ENCODE assay signal across 8 cellular contexts in the genomic region with DNA sequence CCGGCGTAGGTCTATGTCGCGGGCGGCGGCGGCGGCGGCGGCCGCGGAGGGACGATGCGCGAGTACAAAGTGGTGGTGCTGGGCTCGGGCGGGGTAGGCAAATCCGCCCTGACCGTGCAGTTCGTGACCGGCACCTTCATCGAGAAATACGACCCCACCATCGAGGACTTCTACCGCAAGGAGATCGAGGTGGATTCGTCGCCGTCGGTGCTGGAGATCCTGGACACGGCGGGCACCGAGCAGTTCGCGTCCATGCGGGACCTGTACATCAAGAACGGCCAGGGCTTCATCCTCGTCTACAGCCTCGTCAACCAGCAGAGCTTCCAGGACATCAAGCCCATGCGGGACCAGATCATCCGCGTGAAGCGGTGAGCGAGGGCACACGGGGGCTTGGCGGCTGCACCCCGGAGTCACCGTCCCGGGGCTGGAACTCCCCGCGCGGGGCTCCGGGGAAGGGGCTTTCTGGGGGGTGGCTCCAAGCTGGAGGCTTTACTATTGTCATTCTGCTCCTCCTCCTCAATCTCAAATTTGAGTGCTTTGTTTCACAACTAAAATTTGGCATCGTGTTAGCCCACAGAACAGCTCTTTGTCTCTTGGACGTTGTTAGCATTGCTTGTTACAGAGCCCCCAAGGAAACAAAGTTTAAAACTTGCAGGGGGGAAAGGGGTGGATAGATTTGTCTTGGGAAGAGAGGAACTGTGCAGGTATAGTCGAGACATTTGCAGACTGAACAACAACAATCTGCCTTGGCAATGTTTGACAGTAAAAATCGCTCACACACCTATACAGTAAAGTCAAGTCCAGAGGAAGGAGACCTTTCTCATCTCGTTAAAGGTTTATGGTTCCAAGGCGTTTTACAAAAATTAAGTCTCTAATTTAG. TPM values are rescaled to one million over a fixed set of nuclear protein-coding genes. Genes with fewer than 3 reads are reported as not detected.
DNase-seq lines count a peak whose midpoint lies in the region; ATAC-seq lines count a peak whose summit lies in the region.

No MANE protein-coding gene starts in this region.

- H3K36me3 ChIP-seq in mesenchymal stem cell (ENCODE audit: control insufficient read depth in 1 of 2, insufficient read depth in 2 of 2, low read depth in 1 of 2, low read length in 2 of 2) = peaks cover 0 to 11% of the 10 kb centered on the region in 2 experiments

- peak overlapping the region; percentile 73 for H3K4me2 ChIP-seq in mesenchymal stem cell (ENCODE audit: low read length, poor library complexity, severe bottlenecking)

- H3K23ac ChIP-seq in mesenchymal stem cell (ENCODE audit: low read length in 2 of 2) = peak overlapping the region in 1 of 2 experiments; percentile 99

- peak overlapping the region in 1 of 2 experiments; percentile 99 for H3K14ac ChIP-seq in mesenchymal stem cell (ENCODE audit: low read length in 2 of 2)

- H3K4me1 ChIP-seq in mesenchymal stem cell (ENCODE audit: control insufficient read depth, insufficient read depth, low read depth, low read length) = no peaks in the 10 kb centered on the region

- H2AFZ ChIP-seq in mesenchymal stem cell (ENCODE audit: low read depth, low read length) = peak overlapping the region; percentile 77

- H3K79me1 ChIP-seq in mesenchymal stem cell (replicated peaks; ENCODE audit: low read length, poor library complexity, severe bottlenecking) = peaks cover 18% of the 10 kb centered on the region

- under 1% methylated on average over 38 of the region's 59 CpGs for WGBS in mesenchymal stem cell

- DNase-seq in AG20443 (ENCODE audit: low spot score) (peak; percentile 4), KG1 (lab: John Stamatoyannopoulos, UW) (peak; percentile 19), dermis blood vessel endothelial cell (peak; percentile 49), mesenchymal stem cell (peak; percentile 51), 8988T (no peak)
- DNase-seq in activated CD4-positive, alpha-beta T cell treated with anti-CD3 and anti-CD28 coated beads for 48 hours = peak; percentile 44
- DNase-seq in stimulated activated CD8-positive, alpha-beta memory T cell treated with anti-CD3 and anti-CD28 coated beads, Interleukin-12 subunit alpha, Interleukin-12 subunit beta, amount 100 ng/mL, for 24 hours (ENCODE audit: extremely low read depth) = peak; percentile 10

- peak overlapping the region; percentile 73 to 87 for H3K4ac ChIP-seq in mesenchymal stem cell (ENCODE audit: low read depth in 1 of 2, low read length in 2 of 2)

- peak overlapping the region; percentile 88 for H3K9ac ChIP-seq in mesenchymal stem cell (ENCODE audit: low read length)

- H2BK120ac ChIP-seq in mesenchymal stem cell (ENCODE audit: low read depth, low read length) = peak overlapping the region; percentile 78

- peak overlapping the region; percentile 85 to 96 for H3K4me3 ChIP-seq in mesenchymal stem cell (ENCODE audit: insufficient read depth in 1 of 2, low read depth in 1 of 2, low read length in 2 of 2)

- H2AK5ac ChIP-seq in mesenchymal stem cell (ENCODE audit: low read length, severe bottlenecking) = no peak overlapping the region

- peak overlapping the region; percentile 58 to 97 for H3K18ac ChIP-seq in mesenchymal stem cell (ENCODE audit: low read depth in 1 of 2, low read length in 2 of 2)

- H4K91ac ChIP-seq in mesenchymal stem cell (ENCODE audit: low read length) = no peak overlapping the region

- no peak overlapping the region for H4K8ac ChIP-seq in mesenchymal stem cell (ENCODE audit: low read length)

- H3K27ac ChIP-seq in mesenchymal stem cell (ENCODE audit: low read length, poor library complexity, severe bottlenecking) = peak overlapping the region; percentile 56

- peak overlapping the region in 1 of 2 experiments; percentile 63 for H2BK12ac ChIP-seq in mesenchymal stem cell (ENCODE audit: low read length in 2 of 2)

- ATAC-seq in GM19372 (IDR thresholded peaks at IDR 0.05; ENCODE audit: low read depth, unreplicated experiment) = peak; percentile 1

- no peaks in the 10 kb centered on the region for H3K27me3 ChIP-seq in mesenchymal stem cell (ENCODE audit: control insufficient read depth in 1 of 2, insufficient read depth in 1 of 2, low read length in 2 of 2)

- peak overlapping the region; percentile 99 for H2BK15ac ChIP-seq in mesenchymal stem cell (ENCODE audit: low read depth, poor library complexity, severe bottlenecking)

- no peak overlapping the region for H2BK5ac ChIP-seq in mesenchymal stem cell (ENCODE audit: low read depth, low read length, poor library complexity, severe bottlenecking)

- H3K9me3 ChIP-seq in mesenchymal stem cell (ENCODE audit: control insufficient read depth, low read length) = no peaks in the 10 kb centered on the region

RNA-seq across cellular contexts. Expression of gene RAP2A, which starts 0.7 kb away (rescaled TPM):
- 61.1 and 63.6 TPM in 2 replicates for total RNA-seq in dermis blood vessel endothelial cell
- 15.2 TPM for polyA plus RNA-seq in mesenchymal stem cell (2013, experiment 1 of 2)
- 15.4 TPM for polyA plus RNA-seq in mesenchymal stem cell (2013, experiment 2 of 2)
